Comparison of ENCODE assay signal across 7 cellular contexts in the genomic region with DNA sequence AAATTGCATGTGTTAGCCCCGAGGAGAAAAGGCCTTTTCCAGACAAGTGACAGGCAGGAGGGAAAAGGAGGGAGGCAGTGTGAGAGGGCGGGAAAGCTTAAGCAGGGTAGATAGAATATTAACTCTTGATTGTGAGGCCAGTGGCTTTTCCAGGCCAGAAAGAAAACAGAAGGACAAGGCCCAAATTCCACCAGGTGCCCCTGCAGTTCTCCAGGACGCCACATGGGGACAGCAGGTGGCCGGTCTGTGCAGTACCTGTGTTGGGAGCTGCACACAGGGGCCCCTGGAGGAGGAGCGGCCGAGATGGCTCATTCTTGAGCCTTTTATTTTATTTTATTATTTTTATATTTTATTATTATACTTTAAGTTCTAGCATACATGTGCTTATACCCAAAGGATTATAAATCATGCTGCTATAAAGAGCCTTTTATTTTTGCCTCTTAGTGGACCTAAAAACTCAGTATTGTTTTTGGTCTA.
DNase-seq lines count a peak whose midpoint lies in the region; ATAC-seq and TF ChIP-seq lines count a peak whose summit lies in the region.

No MANE protein-coding gene starts in this region.

- H3K9me3 ChIP-seq in lower lobe of right lung, result no peaks in the 10 kb centered on the region

- no peaks in the 10 kb centered on the region for H3K27me3 ChIP-seq in lower lobe of right lung (ENCODE audit: low read depth)

- TF ChIP-seq CTCF in cardiac fibroblast (IDR thresholded peaks at IDR 0.05; ENCODE audit: low read depth, low read length) (peak; percentile 91), lower lobe of right lung (IDR thresholded peaks at IDR 0.05) (peak; percentile 86)

- H3K27ac ChIP-seq in lower lobe of right lung, result no peak overlapping the region

- H3K36me3 ChIP-seq in lower lobe of right lung, result peaks cover 89% of the 10 kb centered on the region

- H3K4me3 ChIP-seq in cardiac fibroblast (replicated peaks in 1 of 2; ENCODE audit: low read depth in 2 of 2, low read length in 2 of 2) (no peak overlapping the region), lower lobe of right lung (no peak overlapping the region)

- ATAC-seq in lower lobe of right lung, result peak; percentile 87 to 91
- no peak for ATAC-seq in GM21619 (IDR thresholded peaks at IDR 0.05; ENCODE audit: unreplicated experiment)

- DNase-seq in EH (ENCODE audit: low read depth), result peak; percentile 49
- peak; percentile 35 for DNase-seq in HCEC 1CT
- peak; percentile 14 for DNase-seq in SHP77 treated with DMSO at 0.1 percent for 48 hours (lab: John Stamatoyannopoulos, UW)
- peak; percentile 56 to 58 for DNase-seq in cardiac fibroblast (ENCODE audit: low read depth in 2 of 2)
- peak; percentile 76 for DNase-seq in lower lobe of right lung
- no peak for DNase-seq in NOMO-1 (lab: John Stamatoyannopoulos, UW; ENCODE audit: unreplicated experiment in 2 of 2)

- H3K4me1 ChIP-seq in lower lobe of right lung, result peaks cover 18% of the 10 kb centered on the region

- intact Hi-C loops in lower lobe of right lung (cut with DNase I), result no loop called here

Comparison
In these comparisons a context has a peak if more than half of its experiments do, and no peak if none do; other contexts are left out.
1. DNase-seq: peak in EH (single experiment), HCEC 1CT (single experiment), SHP77 treated with DMSO at 0.1 percent for 48 hours (single experiment), cardiac fibroblast (2 of 2) and lower lobe of right lung (single experiment); none in NOMO-1 (0 of 2).